ENCODE assay signal across 8 cellular contexts in genomic region chr2:46909771-46910419, GRCh38. TPM values are rescaled to one million over a fixed set of nuclear protein-coding genes. Genes with fewer than 3 reads are reported as not detected.
DNase-seq lines count a peak whose midpoint lies in the region; ATAC-seq and TF ChIP-seq lines count a peak whose summit lies in the region.

No MANE protein-coding gene starts in this region.

- no peak overlapping the region for H3K4ac ChIP-seq in H9 (ENCODE audit: low read depth, low read length)

- H3K23me2 ChIP-seq in H9 (ENCODE audit: insufficient read length, low read depth, low read length, poor library complexity, severe bottlenecking) = peaks cover 4% of the 10 kb centered on the region

- peak; percentile 14 for DNase-seq in A673 (ENCODE audit: low spot score)
- peak; percentile 69 for DNase-seq in activated CD4-positive, alpha-beta memory T cell treated with anti-CD3 and anti-CD28 coated beads for 36 hours
- DNase-seq in left ventricle myocardium inferior = no peak
- DNase-seq in type B pancreatic cell (ENCODE audit: extremely low spot score, unreplicated experiment) = no peak
- no peak for DNase-seq in H9

- no peak overlapping the region for H3T11ph ChIP-seq in H9 (ENCODE audit: low read length)

- no peak overlapping the region for H4K91ac ChIP-seq in H9 (ENCODE audit: insufficient read length, low read depth, low read length)

- peaks cover 14% of the 10 kb centered on the region for H3K4me1 ChIP-seq in A673 (ENCODE audit: insufficient read depth, low read length, poor library complexity, severe bottlenecking)
- peaks cover 42% of the 10 kb centered on the region for H3K4me1 ChIP-seq in left ventricle myocardium inferior
- no peaks in the 10 kb centered on the region for H3K4me1 ChIP-seq in H9 (ENCODE audit: insufficient read depth, low read length)

- H4K5ac ChIP-seq in H9 (ENCODE audit: insufficient read length, low read depth, low read length) = no peak overlapping the region

- no peak overlapping the region for H3K4me2 ChIP-seq in H9 (ENCODE audit: insufficient read depth, insufficient read length, low read length)

- no peak overlapping the region for H2BK5ac ChIP-seq in H9 (ENCODE audit: insufficient read length, low read length)

- H3K9me3 ChIP-seq in A673 (ENCODE audit: low read depth, low read length, poor library complexity, severe bottlenecking) (no peaks in the 10 kb centered on the region), left ventricle myocardium inferior (replicated peaks) (no peaks in the 10 kb centered on the region), H9 (ENCODE audit: control insufficient read depth, low read depth, low read length) (no peaks in the 10 kb centered on the region)

- peaks cover 46% of the 10 kb centered on the region for H3K36me3 Mint-ChIP-seq in activated CD4-positive, alpha-beta memory T cell treated with anti-CD3 and anti-CD28 coated beads for 36 hours
- H3K36me3 Mint-ChIP-seq in type B pancreatic cell (peaks cover 36% of the 10 kb centered on the region), H9 (ENCODE audit: insufficient read depth in 1 of 3, low read depth in 3 of 3) (peaks cover 31 to 65% (median 61%) of the 10 kb centered on the region in 3 experiments; a peak in 6 of 7 replicates)

- H2BK20ac ChIP-seq in H9 (ENCODE audit: low read depth, low read length, poor library complexity, severe bottlenecking) = no peak overlapping the region

- H3K9ac ChIP-seq in H9 (ENCODE audit: extremely low read depth, insufficient read length, low read length) = no peak overlapping the region

- ATAC-seq in GM18907 (IDR thresholded peaks at IDR 0.05; ENCODE audit: unreplicated experiment) (peak; percentile 84), HG03135 (IDR thresholded peaks at IDR 0.05; ENCODE audit: unreplicated experiment) (peak; percentile 74), GM21515 (IDR thresholded peaks at IDR 0.05; ENCODE audit: unreplicated experiment) (no peak)

- no peak overlapping the region for H3K56ac ChIP-seq in H9 (ENCODE audit: insufficient read length, low read depth, low read length)

- H2AK5ac ChIP-seq in H9 (ENCODE audit: insufficient read length, low read length) = no peak overlapping the region

- H3K79me1 ChIP-seq in H9 (ENCODE audit: insufficient read depth, low read depth, low read length, poor library complexity, severe bottlenecking) = peaks cover 8% of the 10 kb centered on the region

- H3K36me3 ChIP-seq in A673 (ENCODE audit: insufficient read depth, low read length, poor library complexity, severe bottlenecking) = peaks cover 44% of the 10 kb centered on the region
- H3K36me3 ChIP-seq in left ventricle myocardium inferior = peaks cover 71% of the 10 kb centered on the region

- WGBS in H9 (ENCODE audit: extremely low coverage, insufficient read length, low lambda C conversion rate) = no CpG with 5 or more reads among the region's 6 CpGs

- no peak overlapping the region for H3K18ac ChIP-seq in H9 (ENCODE audit: insufficient read length, low read depth, low read length)

- no peaks in the 10 kb centered on the region for H3K9me3 Mint-ChIP-seq in activated CD4-positive, alpha-beta memory T cell treated with anti-CD3 and anti-CD28 coated beads for 36 hours
- H3K9me3 Mint-ChIP-seq in type B pancreatic cell = no peaks in the 10 kb centered on the region
- no peaks in the 10 kb centered on the region for H3K9me3 Mint-ChIP-seq in H9

- no peak overlapping the region for H2AFZ ChIP-seq in H9 (ENCODE audit: low read length)

- H3K27ac ChIP-seq in A673 (ENCODE audit: low read depth, low read length, poor library complexity, severe bottlenecking) = no peak overlapping the region
- peak overlapping the region; percentile 49 for H3K27ac ChIP-seq in left ventricle myocardium inferior (replicated peaks)
- no peak overlapping the region for H3K27ac ChIP-seq in H9 (ENCODE audit: insufficient read length, low read depth, low read length)

- no peaks in the 10 kb centered on the region for H4K20me1 ChIP-seq in H9 (ENCODE audit: control insufficient read depth, insufficient read depth, insufficient read length)

- BruUV-seq in A673 (replicated peaks; lab: Mats Ljungman, UMichigan) = no TSS peak

- H2BK120ac ChIP-seq in H9 (ENCODE audit: low read depth, low read length, poor library complexity, severe bottlenecking) = no peak overlapping the region

- intact Hi-C loops in A673 (cut with micrococcal nuclease; ENCODE audit: unreplicated experiment) (no loop called here), left ventricle myocardium inferior (cut with micrococcal nuclease) (no loop called here)
- intact Hi-C loops in activated CD4-positive, alpha-beta memory T cell treated with anti-CD3 and anti-CD28 coated beads for 36 hours (cut with micrococcal nuclease) = loop anchor here (1.0 kb wide), 1 partner anchor 11 kb away; no protein-coding TSS in a partner anchor

- no peaks in the 10 kb centered on the region for H3K27me3 Mint-ChIP-seq in activated CD4-positive, alpha-beta memory T cell treated with anti-CD3 and anti-CD28 coated beads for 36 hours
- no peaks in the 10 kb centered on the region for H3K27me3 Mint-ChIP-seq in type B pancreatic cell
- no peaks in the 10 kb centered on the region for H3K27me3 Mint-ChIP-seq in H9 (ENCODE audit: low read depth)

- H3K27me3 ChIP-seq in A673 (replicated peaks; ENCODE audit: insufficient read depth, low read depth, low read length, poor library complexity) (no peaks in the 10 kb centered on the region), left ventricle myocardium inferior (ENCODE audit: low read depth) (no peaks in the 10 kb centered on the region), H9 (ENCODE audit: insufficient read depth, low read length) (no peaks in the 10 kb centered on the region)

- TF ChIP-seq CTCF in A673 (conservative IDR thresholded peaks at IDR 0.05; ENCODE audit: low read depth, low read length) (no peak), left ventricle myocardium inferior (IDR thresholded peaks at IDR 0.05; ENCODE audit: borderline replicate concordance) (no peak), type B pancreatic cell (conservative IDR thresholded peaks at IDR 0.05) (no peak), H9 (conservative IDR thresholded peaks at IDR 0.05) (no peak)

- no peak overlapping the region for H2BK15ac ChIP-seq in H9 (ENCODE audit: low read depth, low read length)

- CTCF ChIA-PET in A673 (lab: Charles Lee) = no interaction called here
- CTCF ChIA-PET in activated CD4-positive, alpha-beta memory T cell treated with anti-CD3 and anti-CD28 coated beads for 36 hours (lab: Charles Lee) = interaction anchor here (0.9 to 3.1 kb wide), 4 partner anchors 9 to 413 kb away, joined by 3 to 19 read pairs (median 4); no protein-coding TSS in a partner anchor

- no peak overlapping the region for H4K8ac ChIP-seq in H9 (replicated peaks; ENCODE audit: insufficient read length, low read depth, low read length)

- H3K14ac ChIP-seq in H9 (ENCODE audit: insufficient read depth, low read length) = no peak overlapping the region

- no peak overlapping the region for H3K23ac ChIP-seq in H9 (ENCODE audit: insufficient read length, low read depth, low read length)

- POLR2A ChIA-PET in A673 (lab: Charles Lee; ENCODE audit: low non-redundant PET) = no interaction called here
- POLR2A ChIA-PET in activated CD4-positive, alpha-beta memory T cell treated with anti-CD3 and anti-CD28 coated beads for 36 hours (lab: Charles Lee) = interaction anchor here (0.6 kb wide), 2 partner anchors 40 to 731 kb away, joined by 3 read pairs; no protein-coding TSS in a partner anchor

- H3K79me2 ChIP-seq in H9 (ENCODE audit: insufficient read depth, low read length) = peaks cover 6% of the 10 kb centered on the region; the same call in 1 of the 2 replicates

- H2BK12ac ChIP-seq in H9 (ENCODE audit: insufficient read length, low read depth, low read length) = no peak overlapping the region

- peak overlapping the region; percentile 2 for H3K27ac Mint-ChIP-seq in activated CD4-positive, alpha-beta memory T cell treated with anti-CD3 and anti-CD28 coated beads for 36 hours
- peak overlapping the region; percentile 69 for H3K27ac Mint-ChIP-seq in type B pancreatic cell
- H3K27ac Mint-ChIP-seq in H9 = peak overlapping the region in 1 of 3 experiments; percentile 40; a peak in 1 of 7 replicates

- H3K4me1 Mint-ChIP-seq in activated CD4-positive, alpha-beta memory T cell treated with anti-CD3 and anti-CD28 coated beads for 36 hours (ENCODE audit: low read depth) = peaks cover 43% of the 10 kb centered on the region
- H3K4me1 Mint-ChIP-seq in type B pancreatic cell (ENCODE audit: unreplicated experiment) (peaks cover 18% of the 10 kb centered on the region), H9 (peaks cover 13% of the 10 kb centered on the region in 2 experiments)

- H3K4me3 Mint-ChIP-seq in activated CD4-positive, alpha-beta memory T cell treated with anti-CD3 and anti-CD28 coated beads for 36 hours = no peak overlapping the region
- peak overlapping the region; percentile 1 for H3K4me3 Mint-ChIP-seq in type B pancreatic cell
- H3K4me3 Mint-ChIP-seq in H9 = no peak overlapping the region

- no peak overlapping the region for H3K4me3 ChIP-seq in A673 (ENCODE audit: low read depth, low read length, poor library complexity, severe bottlenecking)
- H3K4me3 ChIP-seq in left ventricle myocardium inferior = no peak overlapping the region

RNA-seq across cellular contexts. Expression of gene MCFD2, which starts 5.7 kb away (rescaled TPM):
- 90.5 and 101 TPM in 2 replicates for total RNA-seq in A673 (2021)
- 10 to 100 TPM; 31.4 to 36.5 TPM for total RNA-seq in activated CD4-positive, alpha-beta memory T cell treated with anti-CD3 and anti-CD28 coated beads for 36 hours
- 61.2 TPM for total RNA-seq in left ventricle myocardium inferior
- 66.7 and 72.4 TPM in 2 replicates for total RNA-seq in type B pancreatic cell (ENCODE audit: low replicate concordance)
- total RNA-seq in H9 (2021) = 64.6 and 64.7 TPM in 2 replicates

RNA-seq across cellular contexts. Expression of gene TTC7A, which starts 31.1 kb away (rescaled TPM):
- total RNA-seq in A673 (2021) (1.8 and 4.3 TPM in 2 replicates), left ventricle myocardium inferior (8.2 TPM), type B pancreatic cell (ENCODE audit: low replicate concordance) (15.9 and 19.8 TPM in 2 replicates), H9 (2021) (9.6 and 10.5 TPM in 2 replicates)
- 10 to 100 TPM; 60.7 to 62.7 TPM for total RNA-seq in activated CD4-positive, alpha-beta memory T cell treated with anti-CD3 and anti-CD28 coated beads for 36 hours

Comparison
In these comparisons a context has a peak if more than half of its experiments do, and no peak if none do; other contexts are left out.
1. DNase-seq: peak in A673 (single experiment) and activated CD4-positive, alpha-beta memory T cell treated with anti-CD3 and anti-CD28 coated beads for 36 hours (single experiment); none in left ventricle myocardium inferior (single experiment), type B pancreatic cell (single experiment) and H9 (single experiment).